1 cellular context compared by ENCODE assay signal in the genomic region with DNA sequence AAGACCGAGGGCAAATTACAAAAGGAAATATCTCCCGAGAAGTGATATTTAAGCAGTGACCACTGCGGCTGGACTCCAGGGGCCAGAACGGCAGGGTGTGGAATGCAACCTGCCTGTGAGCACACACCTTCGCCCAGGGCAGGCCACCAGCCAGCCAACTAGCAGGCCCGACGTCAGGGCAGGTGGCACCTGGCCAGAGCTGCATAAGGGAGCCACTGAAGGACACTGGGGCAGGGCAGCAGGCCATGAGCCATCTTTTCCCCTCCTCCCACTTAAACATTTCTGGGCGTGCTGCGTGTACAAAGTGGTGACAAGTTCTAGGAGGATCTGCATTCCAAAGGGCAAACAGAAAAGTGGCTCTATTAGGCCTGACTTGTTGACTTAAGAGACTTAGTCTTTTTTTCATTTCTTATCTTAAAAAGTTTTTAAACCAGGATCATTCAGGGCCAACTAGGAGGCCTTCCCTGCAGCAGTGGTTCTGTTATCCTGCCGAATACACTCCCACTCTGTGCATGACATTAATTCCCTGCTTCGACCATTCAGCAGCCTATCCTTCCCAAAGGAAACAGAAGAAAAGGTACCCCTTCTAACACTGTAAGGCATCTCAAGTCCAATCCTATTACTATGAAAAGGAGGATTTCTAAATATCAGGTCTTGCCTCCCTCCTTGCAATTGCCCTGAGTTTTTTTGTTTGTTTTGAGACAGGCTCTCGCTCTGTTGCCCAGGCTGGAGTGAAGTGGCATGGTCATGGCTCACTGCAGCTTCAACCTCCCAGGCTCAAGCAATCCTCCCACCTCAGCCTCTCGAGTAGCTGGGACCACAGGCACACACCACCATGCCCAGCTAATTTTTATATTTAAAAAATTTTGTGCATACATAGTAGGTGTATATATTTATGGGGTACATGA.
TF ChIP-seq lines count a peak whose summit lies in the region.

No MANE protein-coding gene starts in this region.

TF ChIP-seq in HepG2, 621 proteins besides CTCF, POLR2A, EP300 and RAD21 (continued from another document and continues in another):
- TF ChIP-seq, protein P1, sequence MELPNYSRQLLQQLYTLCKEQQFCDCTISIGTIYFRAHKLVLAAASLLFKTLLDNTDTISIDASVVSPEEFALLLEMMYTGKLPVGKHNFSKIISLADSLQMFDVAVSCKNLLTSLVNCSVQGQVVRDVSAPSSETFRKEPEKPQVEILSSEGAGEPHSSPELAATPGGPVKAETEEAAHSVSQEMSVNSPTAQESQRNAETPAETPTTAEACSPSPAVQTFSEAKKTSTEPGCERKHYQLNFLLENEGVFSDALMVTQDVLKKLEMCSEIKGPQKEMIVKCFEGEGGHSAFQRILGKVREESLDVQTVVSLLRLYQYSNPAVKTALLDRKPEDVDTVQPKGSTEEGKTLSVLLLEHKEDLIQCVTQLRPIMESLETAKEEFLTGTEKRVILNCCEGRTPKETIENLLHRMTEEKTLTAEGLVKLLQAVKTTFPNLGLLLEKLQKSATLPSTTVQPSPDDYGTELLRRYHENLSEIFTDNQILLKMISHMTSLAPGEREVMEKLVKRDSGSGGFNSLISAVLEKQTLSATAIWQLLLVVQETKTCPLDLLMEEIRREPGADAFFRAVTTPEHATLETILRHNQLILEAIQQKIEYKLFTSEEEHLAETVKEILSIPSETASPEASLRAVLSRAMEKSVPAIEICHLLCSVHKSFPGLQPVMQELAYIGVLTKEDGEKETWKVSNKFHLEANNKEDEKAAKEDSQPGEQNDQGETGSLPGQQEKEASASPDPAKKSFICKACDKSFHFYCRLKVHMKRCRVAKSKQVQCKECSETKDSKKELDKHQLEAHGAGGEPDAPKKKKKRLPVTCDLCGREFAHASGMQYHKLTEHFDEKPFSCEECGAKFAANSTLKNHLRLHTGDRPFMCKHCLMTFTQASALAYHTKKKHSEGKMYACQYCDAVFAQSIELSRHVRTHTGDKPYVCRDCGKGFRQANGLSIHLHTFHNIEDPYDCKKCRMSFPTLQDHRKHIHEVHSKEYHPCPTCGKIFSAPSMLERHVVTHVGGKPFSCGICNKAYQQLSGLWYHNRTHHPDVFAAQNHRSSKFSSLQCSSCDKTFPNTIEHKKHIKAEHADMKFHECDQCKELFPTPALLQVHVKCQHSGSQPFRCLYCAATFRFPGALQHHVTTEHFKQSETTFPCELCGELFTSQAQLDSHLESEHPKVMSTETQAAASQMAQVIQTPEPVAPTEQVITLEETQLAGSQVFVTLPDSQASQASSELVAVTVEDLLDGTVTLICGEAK (IDR thresholded peaks at IDR 0.05), result no peak
- TF ChIP-seq, protein P1 (CRISPR knock-in tag; IDR thresholded peaks at IDR 0.05), result no peak
- no peak for TF ChIP-seq DNMT1 (CRISPR knock-in tag; IDR thresholded peaks at IDR 0.05)
- no peak for TF ChIP-seq MXD4 (CRISPR knock-in tag; IDR thresholded peaks at IDR 0.05)
- TF ChIP-seq, protein P2, sequence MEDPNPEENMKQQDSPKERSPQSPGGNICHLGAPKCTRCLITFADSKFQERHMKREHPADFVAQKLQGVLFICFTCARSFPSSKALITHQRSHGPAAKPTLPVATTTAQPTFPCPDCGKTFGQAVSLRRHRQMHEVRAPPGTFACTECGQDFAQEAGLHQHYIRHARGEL (CRISPR knock-in tag; IDR thresholded peaks at IDR 0.05), result no peak
- no peak for TF ChIP-seq ZNF496 (CRISPR knock-in tag; IDR thresholded peaks at IDR 0.05; ENCODE audit: insufficient replicate concordance)
- TF ChIP-seq EED (CRISPR knock-in tag; IDR thresholded peaks at IDR 0.05), result no peak
- TF ChIP-seq, protein P3, sequence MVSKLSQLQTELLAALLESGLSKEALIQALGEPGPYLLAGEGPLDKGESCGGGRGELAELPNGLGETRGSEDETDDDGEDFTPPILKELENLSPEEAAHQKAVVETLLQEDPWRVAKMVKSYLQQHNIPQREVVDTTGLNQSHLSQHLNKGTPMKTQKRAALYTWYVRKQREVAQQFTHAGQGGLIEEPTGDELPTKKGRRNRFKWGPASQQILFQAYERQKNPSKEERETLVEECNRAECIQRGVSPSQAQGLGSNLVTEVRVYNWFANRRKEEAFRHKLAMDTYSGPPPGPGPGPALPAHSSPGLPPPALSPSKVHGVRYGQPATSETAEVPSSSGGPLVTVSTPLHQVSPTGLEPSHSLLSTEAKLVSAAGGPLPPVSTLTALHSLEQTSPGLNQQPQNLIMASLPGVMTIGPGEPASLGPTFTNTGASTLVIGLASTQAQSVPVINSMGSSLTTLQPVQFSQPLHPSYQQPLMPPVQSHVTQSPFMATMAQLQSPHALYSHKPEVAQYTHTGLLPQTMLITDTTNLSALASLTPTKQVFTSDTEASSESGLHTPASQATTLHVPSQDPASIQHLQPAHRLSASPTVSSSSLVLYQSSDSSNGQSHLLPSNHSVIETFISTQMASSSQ (IDR thresholded peaks at IDR 0.05; ENCODE audit: low read depth), result peak; percentile 58
- TF ChIP-seq, protein P3 (CRISPR knock-in tag; IDR thresholded peaks at IDR 0.05; ENCODE audit: borderline replicate concordance), result peak; percentile 88; the same call in 1 of the 2 replicates
- TF ChIP-seq, protein P4, sequence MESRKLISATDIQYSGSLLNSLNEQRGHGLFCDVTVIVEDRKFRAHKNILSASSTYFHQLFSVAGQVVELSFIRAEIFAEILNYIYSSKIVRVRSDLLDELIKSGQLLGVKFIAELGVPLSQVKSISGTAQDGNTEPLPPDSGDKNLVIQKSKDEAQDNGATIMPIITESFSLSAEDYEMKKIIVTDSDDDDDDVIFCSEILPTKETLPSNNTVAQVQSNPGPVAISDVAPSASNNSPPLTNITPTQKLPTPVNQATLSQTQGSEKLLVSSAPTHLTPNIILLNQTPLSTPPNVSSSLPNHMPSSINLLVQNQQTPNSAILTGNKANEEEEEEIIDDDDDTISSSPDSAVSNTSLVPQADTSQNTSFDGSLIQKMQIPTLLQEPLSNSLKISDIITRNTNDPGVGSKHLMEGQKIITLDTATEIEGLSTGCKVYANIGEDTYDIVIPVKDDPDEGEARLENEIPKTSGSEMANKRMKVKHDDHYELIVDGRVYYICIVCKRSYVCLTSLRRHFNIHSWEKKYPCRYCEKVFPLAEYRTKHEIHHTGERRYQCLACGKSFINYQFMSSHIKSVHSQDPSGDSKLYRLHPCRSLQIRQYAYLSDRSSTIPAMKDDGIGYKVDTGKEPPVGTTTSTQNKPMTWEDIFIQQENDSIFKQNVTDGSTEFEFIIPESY (CRISPR knock-in tag; IDR thresholded peaks at IDR 0.05), result no peak
- TF ChIP-seq, protein P5, sequence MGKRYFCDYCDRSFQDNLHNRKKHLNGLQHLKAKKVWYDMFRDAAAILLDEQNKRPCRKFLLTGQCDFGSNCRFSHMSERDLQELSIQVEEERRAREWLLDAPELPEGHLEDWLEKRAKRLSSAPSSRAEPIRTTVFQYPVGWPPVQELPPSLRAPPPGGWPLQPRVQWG (CRISPR knock-in tag; IDR thresholded peaks at IDR 0.05; ENCODE audit: borderline replicate concordance, low read depth), result no peak
- 0 out of 2 replicates have a peak, but pooled peaks have one; percentile 38 for TF ChIP-seq ZNF777 (CRISPR knock-in tag; IDR thresholded peaks at IDR 0.05)
- TF ChIP-seq, protein P6, sequence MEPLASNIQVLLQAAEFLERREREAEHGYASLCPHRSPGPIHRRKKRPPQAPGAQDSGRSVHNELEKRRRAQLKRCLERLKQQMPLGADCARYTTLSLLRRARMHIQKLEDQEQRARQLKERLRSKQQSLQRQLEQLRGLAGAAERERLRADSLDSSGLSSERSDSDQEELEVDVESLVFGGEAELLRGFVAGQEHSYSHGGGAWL (CRISPR knock-in tag; IDR thresholded peaks at IDR 0.05), result no peak
- TF ChIP-seq REPIN1 (CRISPR knock-in tag; IDR thresholded peaks at IDR 0.05; ENCODE audit: borderline replicate concordance, low read depth), result peak; percentile 15; the same call in 1 of the 2 replicates
- TF ChIP-seq ZNF30 (CRISPR knock-in tag; IDR thresholded peaks at IDR 0.05), result no peak
- peak; percentile 34 for TF ChIP-seq BCL6 (CRISPR knock-in tag; IDR thresholded peaks at IDR 0.05)
- TF ChIP-seq, protein P7, sequence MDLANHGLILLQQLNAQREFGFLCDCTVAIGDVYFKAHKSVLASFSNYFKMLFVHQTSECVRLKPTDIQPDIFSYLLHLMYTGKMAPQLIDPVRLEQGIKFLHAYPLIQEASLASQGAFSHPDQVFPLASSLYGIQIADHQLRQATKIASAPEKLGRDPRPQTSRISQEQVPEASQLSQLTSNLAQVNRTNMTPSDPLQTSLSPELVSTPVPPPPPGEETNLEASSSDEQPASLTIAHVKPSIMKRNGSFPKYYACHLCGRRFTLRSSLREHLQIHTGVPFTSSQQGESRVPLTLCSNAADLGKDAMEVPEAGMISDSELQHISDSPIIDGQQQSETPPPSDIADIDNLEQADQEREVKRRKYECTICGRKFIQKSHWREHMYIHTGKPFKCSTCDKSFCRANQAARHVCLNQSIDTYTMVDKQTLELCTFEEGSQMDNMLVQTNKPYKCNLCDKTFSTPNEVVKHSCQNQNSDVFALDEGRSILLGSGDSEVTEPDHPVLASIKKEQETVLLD (CRISPR knock-in tag; IDR thresholded peaks at IDR 0.05; ENCODE audit: low read depth), result no peak
- TF ChIP-seq ZKSCAN5 (CRISPR knock-in tag; IDR thresholded peaks at IDR 0.05), result no peak
- peak; percentile 29; the same call in 1 of the 2 replicates for TF ChIP-seq ZNF772 (CRISPR knock-in tag; IDR thresholded peaks at IDR 0.05)
- TF ChIP-seq ISL2 (CRISPR knock-in tag; IDR thresholded peaks at IDR 0.05), result peak; percentile 75
- no peak for TF ChIP-seq HNRNPH1 (optimal IDR thresholded peaks at IDR 0.05; ENCODE audit: low read depth, low read length)
- TF ChIP-seq ATF1 (CRISPR knock-in tag; IDR thresholded peaks at IDR 0.05), result peak; percentile 67
- TF ChIP-seq ZNF747 (CRISPR knock-in tag; IDR thresholded peaks at IDR 0.05; ENCODE audit: borderline replicate concordance), result peak; percentile 55; the same call in 1 of the 2 replicates
- 0 out of 2 replicates have a peak, but pooled peaks have one; percentile 29 for TF ChIP-seq GATAD1 (CRISPR knock-in tag; IDR thresholded peaks at IDR 0.05)
- TF ChIP-seq ZNF841 (CRISPR knock-in tag; IDR thresholded peaks at IDR 0.05; ENCODE audit: borderline replicate concordance), result no peak
- no peak for TF ChIP-seq ZNF564 (CRISPR knock-in tag; IDR thresholded peaks at IDR 0.05)
- no peak for TF ChIP-seq SSRP1 (CRISPR knock-in tag; IDR thresholded peaks at IDR 0.05)
- peak; percentile 73 for TF ChIP-seq HNF4A (CRISPR knock-in tag; IDR thresholded peaks at IDR 0.05)
- no peak for TF ChIP-seq ZNF619 (CRISPR knock-in tag; IDR thresholded peaks at IDR 0.05)
- TF ChIP-seq SRF (IDR thresholded peaks at IDR 0.05; ENCODE audit: low read depth, low read length), result no peak
- no peak for TF ChIP-seq ZNF501 (CRISPR knock-in tag; IDR thresholded peaks at IDR 0.05)
- no peak for TF ChIP-seq BRCA1 (CRISPR knock-in tag; IDR thresholded peaks at IDR 0.05)
- TF ChIP-seq ZBTB3 (CRISPR knock-in tag; IDR thresholded peaks at IDR 0.05; ENCODE audit: borderline replicate concordance, low read depth), result no peak
- TF ChIP-seq HMGA1 (CRISPR knock-in tag; conservative IDR thresholded peaks at IDR 0.05), result no peak
- TF ChIP-seq, protein P8, sequence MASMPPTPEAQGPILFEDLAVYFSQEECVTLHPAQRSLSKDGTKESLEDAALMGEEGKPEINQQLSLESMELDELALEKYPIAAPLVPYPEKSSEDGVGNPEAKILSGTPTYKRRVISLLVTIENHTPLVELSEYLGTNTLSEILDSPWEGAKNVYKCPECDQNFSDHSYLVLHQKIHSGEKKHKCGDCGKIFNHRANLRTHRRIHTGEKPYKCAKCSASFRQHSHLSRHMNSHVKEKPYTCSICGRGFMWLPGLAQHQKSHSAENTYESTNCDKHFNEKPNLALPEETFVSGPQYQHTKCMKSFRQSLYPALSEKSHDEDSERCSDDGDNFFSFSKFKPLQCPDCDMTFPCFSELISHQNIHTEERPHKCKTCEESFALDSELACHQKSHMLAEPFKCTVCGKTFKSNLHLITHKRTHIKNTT (CRISPR knock-in tag; IDR thresholded peaks at IDR 0.05), result no peak
- TF ChIP-seq ATF7 (IDR thresholded peaks at IDR 0.05), result no peak
- TF ChIP-seq ATF7 (CRISPR knock-in tag; IDR thresholded peaks at IDR 0.05), result no peak
